ENCODE assay signal across 10 cellular contexts in the genomic region with DNA sequence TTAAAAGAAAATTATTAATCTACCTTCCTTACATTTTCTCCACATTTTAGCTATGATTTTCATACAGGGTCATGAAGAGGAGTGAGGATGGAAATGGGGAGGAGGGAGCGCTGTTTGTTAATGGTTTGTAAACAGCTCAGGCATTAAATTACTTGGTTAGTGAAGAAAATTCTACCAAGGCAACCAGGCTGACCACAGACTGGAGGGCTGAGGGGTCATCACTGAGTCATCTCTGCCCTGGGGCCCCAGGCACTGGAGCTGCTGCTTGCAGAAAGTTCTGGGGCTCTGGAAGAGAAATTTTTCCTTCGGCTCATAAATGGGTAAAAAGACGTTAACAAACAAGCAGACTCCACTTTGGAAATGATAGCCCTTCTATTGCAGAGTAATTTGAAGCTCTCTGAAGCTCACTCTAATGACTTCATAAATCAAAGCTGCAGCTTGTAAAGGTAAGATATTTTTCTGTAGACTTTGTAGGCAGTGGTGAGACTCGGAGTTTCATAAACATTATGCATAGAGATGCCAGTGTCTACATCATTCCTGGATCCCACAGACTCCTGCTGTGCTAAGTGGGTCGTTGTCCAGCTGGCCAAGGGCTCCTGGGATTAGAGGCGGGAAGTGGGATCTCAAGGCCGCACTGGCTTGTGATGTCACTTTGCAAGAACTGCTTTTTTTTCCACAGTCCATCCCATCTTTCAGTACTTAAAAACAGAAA.
DNase-seq lines count a peak whose midpoint lies in the region; ATAC-seq and TF ChIP-seq lines count a peak whose summit lies in the region.
"Had no signal": no experiment of that assay in that cellular context is flagged by ENCODE, and none has a peak within 500 bp of the region (broad histone marks: within the 10 kb centered on the region; RNA-seq: fewer than 3 reads in every experiment).

No MANE protein-coding gene starts in this region.

- TF ChIP-seq CTCF in colonic mucosa (IDR thresholded peaks at IDR 0.05) (no peak), neural cell (IDR thresholded peaks at IDR 0.05; ENCODE audit: poor library complexity, severe bottlenecking) (no peak), OCI-LY7 (conservative IDR thresholded peaks at IDR 0.05; ENCODE audit: low read length) (no peak)

- no peaks in the 10 kb centered on the region for H3K27me3 ChIP-seq in colonic mucosa
- no peaks in the 10 kb centered on the region for H3K27me3 ChIP-seq in neural cell (ENCODE audit: insufficient read depth, low read depth, low read length)
- H3K27me3 ChIP-seq: upper lobe of left lung had no signal

- H4K20me1 ChIP-seq in neural cell (ENCODE audit: insufficient read depth) (no peaks in the 10 kb centered on the region), OCI-LY7 (ENCODE audit: insufficient read depth, low read length) (no peaks in the 10 kb centered on the region)

- H3K4me2 ChIP-seq in neural cell (ENCODE audit: low read length), result no peak overlapping the region
- no peak overlapping the region for H3K4me2 ChIP-seq in OCI-LY7 (ENCODE audit: low read length)

- no peak overlapping the region for H3K9ac ChIP-seq in colonic mucosa (ENCODE audit: low read depth in 2 of 2, low read length in 2 of 2)
- no peak overlapping the region for H3K9ac ChIP-seq in neural cell (ENCODE audit: low read length)

- H3K9me2 ChIP-seq in neural cell (ENCODE audit: insufficient read depth, low read length) (no peaks in the 10 kb centered on the region), OCI-LY7 (ENCODE audit: insufficient read depth, low read length) (no peaks in the 10 kb centered on the region)

- TF ChIP-seq EP300 in neural cell (conservative IDR thresholded peaks at IDR 0.05; ENCODE audit: poor library complexity, severe bottlenecking), result no peak

- H3K36me3 ChIP-seq in colonic mucosa (no peaks in the 10 kb centered on the region), neural cell (ENCODE audit: insufficient read depth, low read length) (no peaks in the 10 kb centered on the region), OCI-LY7 (ENCODE audit: insufficient read depth, low read length) (peaks cover 99% of the 10 kb centered on the region)

- POLR2A ChIA-PET in OCI-LY7 (lab: Charles Lee), result interaction anchor here (1.1 to 1.6 kb wide), 3 partner anchors 18 to 41 kb away, joined by 3 to 4 read pairs (median 3); no protein-coding TSS in a partner anchor

- DNase-seq in EH (ENCODE audit: low read depth) (peak; percentile 92), NCI-H187 treated with DMSO at 0.1 percent for 48 hours (lab: John Stamatoyannopoulos, UW) (peak; percentile 44), colonic mucosa (no peak), OCI-LY7 (ENCODE audit: low spot score) (no peak), NCI-H446 treated with DMSO at 0.1 percent for 48 hours (lab: John Stamatoyannopoulos, UW) (no peak)
- no peak for DNase-seq in activated CD8-positive, alpha-beta memory T cell treated with anti-CD3 and anti-CD28 coated beads, Interleukin-2, amount 50 U/mL, for 48 hours
- DNase-seq: activated naive CD4-positive, alpha-beta T cell treated with anti-CD3 and anti-CD28 coated beads, Interleukin-2, amount 10 ng/mL, durations not matched to agents 7 days and 5 days; upper lobe of left lung had no signal

- no peaks in the 10 kb centered on the region for H3F3A ChIP-seq in neural cell (ENCODE audit: insufficient read depth, low read length, poor library complexity, severe bottlenecking)

- ATAC-seq in GM21576 (IDR thresholded peaks at IDR 0.05; ENCODE audit: unreplicated experiment), result no peak

- TF ChIP-seq RAD21 in neural cell (conservative IDR thresholded peaks at IDR 0.05), result no peak

- intact Hi-C loops in colonic mucosa (cut with DNase I) (no loop called here), OCI-LY7 (cut with micrococcal nuclease; ENCODE audit: unreplicated experiment) (no loop called here)

- H3K4me1 ChIP-seq in colonic mucosa, result no peaks in the 10 kb centered on the region
- H3K4me1 ChIP-seq in OCI-LY7 (ENCODE audit: insufficient read depth, low read length, poor library complexity, severe bottlenecking), result no peaks in the 10 kb centered on the region

- CTCF ChIA-PET in OCI-LY7 (lab: Charles Lee; ENCODE audit: unreplicated experiment), result no interaction called here

- H3K4me3 ChIP-seq in colonic mucosa, result no peak overlapping the region
- no peak overlapping the region for H3K4me3 ChIP-seq in neural cell (ENCODE audit: low read length)
- no peak overlapping the region for H3K4me3 ChIP-seq in OCI-LY7 (ENCODE audit: low read depth, low read length, poor library complexity, severe bottlenecking)
- H3K4me3 ChIP-seq: upper lobe of left lung had no signal

- H3K79me2 ChIP-seq in neural cell (replicated peaks; ENCODE audit: insufficient read depth, low read length) (no peaks in the 10 kb centered on the region), OCI-LY7 (ENCODE audit: insufficient read depth, low read depth, low read length) (no peaks in the 10 kb centered on the region)

- peak overlapping the region; percentile 11 for H3K27ac ChIP-seq in colonic mucosa
- peak overlapping the region; percentile 3 for H3K27ac ChIP-seq in neural cell (ENCODE audit: low read length)
- no peak overlapping the region for H3K27ac ChIP-seq in OCI-LY7 (ENCODE audit: low read depth, low read length, poor library complexity, severe bottlenecking)
- H3K27ac ChIP-seq: upper lobe of left lung had no signal

- no TSS peak for BruUV-seq in OCI-LY7 (replicated peaks; lab: Mats Ljungman, UMichigan)

- H2AFZ ChIP-seq in neural cell (ENCODE audit: low read depth, low read length) (no peak overlapping the region), OCI-LY7 (ENCODE audit: low read length) (no peak overlapping the region)

- H3K9me3 ChIP-seq in colonic mucosa, result no peaks in the 10 kb centered on the region
- no peaks in the 10 kb centered on the region for H3K9me3 ChIP-seq in neural cell (ENCODE audit: low read length)
- no peaks in the 10 kb centered on the region for H3K9me3 ChIP-seq in OCI-LY7 (ENCODE audit: low read length)
- H3K9me3 ChIP-seq: upper lobe of left lung had no signal

TF ChIP-seq in neural cell, 6 proteins besides CTCF, POLR2A, EP300 and RAD21:
- TF ChIP-seq POLR2AphosphoS5 (IDR thresholded peaks at IDR 0.05) (peak; percentile 24), TAF1 (IDR thresholded peaks at IDR 0.05; ENCODE audit: low read depth) (no peak), EZH2 (IDR thresholded peaks at IDR 0.05; ENCODE audit: borderline replicate concordance, insufficient read depth, low read length, poor library complexity, severe bottlenecking) (no peak)
- TF ChIP-seq, protein P1, sequence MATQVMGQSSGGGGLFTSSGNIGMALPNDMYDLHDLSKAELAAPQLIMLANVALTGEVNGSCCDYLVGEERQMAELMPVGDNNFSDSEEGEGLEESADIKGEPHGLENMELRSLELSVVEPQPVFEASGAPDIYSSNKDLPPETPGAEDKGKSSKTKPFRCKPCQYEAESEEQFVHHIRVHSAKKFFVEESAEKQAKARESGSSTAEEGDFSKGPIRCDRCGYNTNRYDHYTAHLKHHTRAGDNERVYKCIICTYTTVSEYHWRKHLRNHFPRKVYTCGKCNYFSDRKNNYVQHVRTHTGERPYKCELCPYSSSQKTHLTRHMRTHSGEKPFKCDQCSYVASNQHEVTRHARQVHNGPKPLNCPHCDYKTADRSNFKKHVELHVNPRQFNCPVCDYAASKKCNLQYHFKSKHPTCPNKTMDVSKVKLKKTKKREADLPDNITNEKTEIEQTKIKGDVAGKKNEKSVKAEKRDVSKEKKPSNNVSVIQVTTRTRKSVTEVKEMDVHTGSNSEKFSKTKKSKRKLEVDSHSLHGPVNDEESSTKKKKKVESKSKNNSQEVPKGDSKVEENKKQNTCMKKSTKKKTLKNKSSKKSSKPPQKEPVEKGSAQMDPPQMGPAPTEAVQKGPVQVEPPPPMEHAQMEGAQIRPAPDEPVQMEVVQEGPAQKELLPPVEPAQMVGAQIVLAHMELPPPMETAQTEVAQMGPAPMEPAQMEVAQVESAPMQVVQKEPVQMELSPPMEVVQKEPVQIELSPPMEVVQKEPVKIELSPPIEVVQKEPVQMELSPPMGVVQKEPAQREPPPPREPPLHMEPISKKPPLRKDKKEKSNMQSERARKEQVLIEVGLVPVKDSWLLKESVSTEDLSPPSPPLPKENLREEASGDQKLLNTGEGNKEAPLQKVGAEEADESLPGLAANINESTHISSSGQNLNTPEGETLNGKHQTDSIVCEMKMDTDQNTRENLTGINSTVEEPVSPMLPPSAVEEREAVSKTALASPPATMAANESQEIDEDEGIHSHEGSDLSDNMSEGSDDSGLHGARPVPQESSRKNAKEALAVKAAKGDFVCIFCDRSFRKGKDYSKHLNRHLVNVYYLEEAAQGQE (IDR thresholded peaks at IDR 0.05; ENCODE audit: borderline replicate concordance), result peak; percentile 98

Comparison
In these comparisons a context has a peak if more than half of its experiments do, and no peak if none do; other contexts are left out.
1. DNase-seq: peak in EH (single experiment) and NCI-H187 treated with DMSO at 0.1 percent for 48 hours (single experiment); none in colonic mucosa (single experiment), activated CD8-positive, alpha-beta memory T cell treated with anti-CD3 and anti-CD28 coated beads, Interleukin-2, amount 50 U/mL, for 48 hours (single experiment), OCI-LY7 (single experiment) and NCI-H446 treated with DMSO at 0.1 percent for 48 hours (single experiment).